1 cellular context compared by ENCODE assay signal in the genomic region with DNA sequence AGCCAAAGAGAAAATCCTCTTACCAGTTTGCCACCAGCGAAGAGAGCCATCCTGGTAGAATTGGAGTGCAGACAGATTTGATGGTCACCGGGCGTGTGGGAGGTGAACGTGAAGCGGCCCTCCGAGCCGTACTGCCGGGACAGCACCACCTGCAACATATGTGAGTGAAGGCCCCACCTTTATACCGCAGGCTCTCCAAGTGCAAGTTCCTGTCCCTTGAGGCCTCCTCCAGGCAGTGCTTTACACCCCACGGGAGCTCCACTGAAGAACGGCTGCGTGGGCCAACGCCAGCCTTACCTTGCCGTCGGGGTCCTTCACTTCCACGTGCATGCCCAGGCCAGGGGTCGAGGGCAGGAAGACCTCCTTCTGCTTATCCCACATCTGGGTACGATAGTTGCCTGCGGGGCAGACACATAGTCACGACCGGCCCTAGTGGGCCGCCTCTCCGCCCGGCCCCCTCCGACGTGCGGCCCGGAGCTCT.
TF ChIP-seq lines count a peak whose summit lies in the region.

No MANE protein-coding gene starts in this region.

TF ChIP-seq in K562, 482 proteins besides CTCF, POLR2A, EP300 and RAD21 (continued from another document):
- peak; percentile 55; the same call in 1 of the 2 replicates for TF ChIP-seq ZBTB40 (IDR thresholded peaks at IDR 0.05)
- TF ChIP-seq ZBTB40 (CRISPR knock-in tag; IDR thresholded peaks at IDR 0.05) = no peak
- TF ChIP-seq, protein P1, sequence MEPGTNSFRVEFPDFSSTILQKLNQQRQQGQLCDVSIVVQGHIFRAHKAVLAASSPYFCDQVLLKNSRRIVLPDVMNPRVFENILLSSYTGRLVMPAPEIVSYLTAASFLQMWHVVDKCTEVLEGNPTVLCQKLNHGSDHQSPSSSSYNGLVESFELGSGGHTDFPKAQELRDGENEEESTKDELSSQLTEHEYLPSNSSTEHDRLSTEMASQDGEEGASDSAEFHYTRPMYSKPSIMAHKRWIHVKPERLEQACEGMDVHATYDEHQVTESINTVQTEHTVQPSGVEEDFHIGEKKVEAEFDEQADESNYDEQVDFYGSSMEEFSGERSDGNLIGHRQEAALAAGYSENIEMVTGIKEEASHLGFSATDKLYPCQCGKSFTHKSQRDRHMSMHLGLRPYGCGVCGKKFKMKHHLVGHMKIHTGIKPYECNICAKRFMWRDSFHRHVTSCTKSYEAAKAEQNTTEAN (CRISPR knock-in tag; IDR thresholded peaks at IDR 0.05) = 0 out of 2 replicates have a peak, but pooled peaks have one; percentile 38
- TF ChIP-seq CBFB (CRISPR knock-in tag; IDR thresholded peaks at IDR 0.05) = peak; percentile 75; the same call in 1 of the 2 replicates
- TF ChIP-seq, protein P2, sequence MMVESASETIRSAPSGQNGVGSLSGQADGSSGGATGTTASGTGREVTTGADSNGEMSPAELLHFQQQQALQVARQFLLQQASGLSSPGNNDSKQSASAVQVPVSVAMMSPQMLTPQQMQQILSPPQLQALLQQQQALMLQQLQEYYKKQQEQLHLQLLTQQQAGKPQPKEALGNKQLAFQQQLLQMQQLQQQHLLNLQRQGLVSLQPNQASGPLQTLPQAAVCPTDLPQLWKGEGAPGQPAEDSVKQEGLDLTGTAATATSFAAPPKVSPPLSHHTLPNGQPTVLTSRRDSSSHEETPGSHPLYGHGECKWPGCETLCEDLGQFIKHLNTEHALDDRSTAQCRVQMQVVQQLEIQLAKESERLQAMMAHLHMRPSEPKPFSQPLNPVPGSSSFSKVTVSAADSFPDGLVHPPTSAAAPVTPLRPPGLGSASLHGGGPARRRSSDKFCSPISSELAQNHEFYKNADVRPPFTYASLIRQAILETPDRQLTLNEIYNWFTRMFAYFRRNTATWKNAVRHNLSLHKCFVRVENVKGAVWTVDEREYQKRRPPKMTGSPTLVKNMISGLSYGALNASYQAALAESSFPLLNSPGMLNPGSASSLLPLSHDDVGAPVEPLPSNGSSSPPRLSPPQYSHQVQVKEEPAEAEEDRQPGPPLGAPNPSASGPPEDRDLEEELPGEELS (CRISPR knock-in tag; IDR thresholded peaks at IDR 0.05; ENCODE audit: borderline replicate concordance) = peak; percentile 41; the same call in 1 of the 2 replicates
- peak in 1 of 2 experiments; percentile 27 for TF ChIP-seq E2F6 (IDR thresholded peaks at IDR 0.05; ENCODE audit: borderline replicate concordance in 1 of 2, extremely low read depth in 1 of 2, insufficient read depth in 1 of 2, insufficient read length in 1 of 2, low read depth in 1 of 2, low read length in 1 of 2, poor library complexity in 1 of 2, severe bottlenecking in 1 of 2)
- TF ChIP-seq, protein P3, sequence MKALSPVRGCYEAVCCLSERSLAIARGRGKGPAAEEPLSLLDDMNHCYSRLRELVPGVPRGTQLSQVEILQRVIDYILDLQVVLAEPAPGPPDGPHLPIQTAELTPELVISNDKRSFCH (CRISPR knock-in tag; IDR thresholded peaks at IDR 0.05) = no peak
- TF ChIP-seq, protein P3 (tag; IDR thresholded peaks at IDR 0.05) = peak; percentile 48; the same call in 1 of the 2 replicates
- TF ChIP-seq FOXM1 (IDR thresholded peaks at IDR 0.05; ENCODE audit: low read depth) = no peak
- 0 out of 2 replicates have a peak, but pooled peaks have one; percentile 72 for TF ChIP-seq FOXM1 (CRISPR knock-in tag; IDR thresholded peaks at IDR 0.05; ENCODE audit: low read depth)
- TF ChIP-seq HNRNPL (IDR thresholded peaks at IDR 0.05; ENCODE audit: low read depth, low read length) = no peak
- TF ChIP-seq STAT5B (CRISPR knock-in tag; IDR thresholded peaks at IDR 0.05) = no peak
- 0 out of 2 replicates have a peak, but pooled peaks have one; percentile 4 for TF ChIP-seq KAT7 (CRISPR knock-in tag; IDR thresholded peaks at IDR 0.05; ENCODE audit: borderline replicate concordance)
